9 cellular contexts compared by ENCODE assay signal in the genomic region with DNA sequence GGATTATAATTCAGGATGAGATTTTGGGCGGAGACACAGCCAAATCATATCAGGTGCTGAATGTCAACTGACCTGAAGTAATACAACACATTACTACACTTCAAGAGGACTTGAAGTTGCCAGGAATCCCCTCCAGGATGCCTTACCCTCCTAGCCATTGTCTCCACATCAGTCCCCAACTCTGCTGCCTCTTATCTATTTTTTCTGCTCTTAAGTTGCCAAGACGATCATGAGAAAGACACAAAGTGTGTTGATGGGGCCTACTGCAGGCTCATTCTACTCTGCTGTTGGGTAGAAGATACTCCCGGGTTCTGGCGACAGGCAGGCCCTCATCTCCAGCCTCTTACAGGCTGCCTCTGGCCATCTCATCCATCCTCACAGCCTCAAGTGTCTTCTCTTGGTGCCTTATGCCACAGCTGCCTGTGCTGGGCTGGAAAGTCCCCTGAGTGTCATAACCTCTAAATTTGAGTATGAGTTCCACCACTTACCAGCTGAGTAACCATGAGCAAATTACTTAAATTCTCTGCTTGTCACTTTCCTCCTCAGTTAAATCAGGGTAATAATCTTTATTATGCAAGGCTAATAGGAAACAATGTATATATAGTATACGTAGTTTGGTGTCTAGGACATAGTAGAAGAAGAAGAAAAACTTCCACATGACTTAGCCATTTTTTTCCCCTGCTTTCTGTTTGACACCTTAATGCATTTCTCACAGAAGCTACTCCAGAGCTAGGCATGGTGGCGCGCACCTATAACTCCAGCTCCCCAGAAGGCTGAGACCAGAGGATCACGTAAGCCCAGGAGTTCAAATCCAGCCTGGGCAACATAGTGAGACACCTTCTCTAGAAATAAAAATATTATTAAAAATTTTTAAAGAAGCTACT.
DNase-seq lines count a peak whose midpoint lies in the region; ATAC-seq and TF ChIP-seq lines count a peak whose summit lies in the region.
"Had no signal": no experiment of that assay in that cellular context is flagged by ENCODE, and none has a peak within 500 bp of the region (broad histone marks: within the 10 kb centered on the region; RNA-seq: fewer than 3 reads in every experiment).

No MANE protein-coding gene starts in this region.

- no peak for TF ChIP-seq CTCF in GM23338 (conservative IDR thresholded peaks at IDR 0.05; ENCODE audit: low read depth in 2 of 2)

- H3K27me3 Mint-ChIP-seq in activated T-cell treated with anti-CD3 and anti-CD28 coated beads, Interleukin-2, amount 50 U/mL, for 4 hours (ENCODE audit: low read depth): peaks cover 4% of the 10 kb centered on the region
- H3K27me3 Mint-ChIP-seq in GM23338 (ENCODE audit: insufficient read depth, low read depth, poor library complexity): no peaks in the 10 kb centered on the region
- no peaks in the 10 kb centered on the region for H3K27me3 Mint-ChIP-seq in stimulated activated naive B cell treated with anti-CD40 and anti-IgM and Interleukin-4, amounts not matched to agents 10 μg/mL and 1 μg/mL and 100 μg/mL, for 72 hours

- H3K36me3 ChIP-seq in GM23338 (ENCODE audit: insufficient read depth): no peaks in the 10 kb centered on the region

- peak; percentile 40 to 58 for ATAC-seq in activated T-cell treated with anti-CD3 and anti-CD28 coated beads, Interleukin-2, amount 50 U/mL, for 4 hours
- ATAC-seq in GM23338 (no peak), HG03571 (IDR thresholded peaks at IDR 0.05; ENCODE audit: unreplicated experiment) (peak; percentile 95)
- peak; percentile 96 to 98 for ATAC-seq in stimulated activated naive B cell treated with anti-CD40 and anti-IgM and Interleukin-4, amounts not matched to agents 10 μg/mL and 1 μg/mL and 100 μg/mL, for 72 hours (replicated peaks)

- H4K20me1 ChIP-seq in GM23338 (replicated peaks; ENCODE audit: insufficient read depth): no peaks in the 10 kb centered on the region

- H3K4me3 Mint-ChIP-seq in activated T-cell treated with anti-CD3 and anti-CD28 coated beads, Interleukin-2, amount 50 U/mL, for 4 hours: no peak overlapping the region
- no peak overlapping the region for H3K4me3 Mint-ChIP-seq in GM23338
- peak overlapping the region; percentile 76 to 78 for H3K4me3 Mint-ChIP-seq in stimulated activated naive B cell treated with anti-CD40 and anti-IgM and Interleukin-4, amounts not matched to agents 10 μg/mL and 1 μg/mL and 100 μg/mL, for 72 hours

- no peaks in the 10 kb centered on the region for H3K27me3 ChIP-seq in GM23338 (ENCODE audit: insufficient read depth)

- H3F3A ChIP-seq in GM23338 (replicated peaks; ENCODE audit: low read depth): no peaks in the 10 kb centered on the region

- no peak for DNase-seq in activated T-cell treated with anti-CD3 and anti-CD28 coated beads, Interleukin-2, amount 50 U/mL, for 4 hours
- no peak for DNase-seq in activated T-cell treated with anti-CD3 and anti-CD28 coated beads for 4 hours
- no peak for DNase-seq in GM23338 (ENCODE audit: low spot score)
- DNase-seq in stimulated activated naive B cell treated with anti-CD40 and anti-IgM and Interleukin-4, amounts not matched to agents 10 μg/mL and 1 μg/mL and 100 μg/mL, for 72 hours: peak; percentile 70
- no peak for DNase-seq in NCI-H345 (lab: John Stamatoyannopoulos, UW)
- no peak for DNase-seq in stimulated activated naive CD4-positive, alpha-beta T cell treated with Interleukin-2 at 50 U/mL for 16 hours (lab: John Stamatoyannopoulos, UW)
- no peak for DNase-seq in NCI-H446 treated with DMSO at 0.1 percent for 48 hours (lab: John Stamatoyannopoulos, UW)
- DNase-seq: NCI-H526 had no signal

- H3K4me3 ChIP-seq in GM23338: no peak overlapping the region

- H3K4me1 ChIP-seq in GM23338 (ENCODE audit: insufficient read depth): no peaks in the 10 kb centered on the region

- no peak overlapping the region for H3K4me2 ChIP-seq in GM23338

- H3K9me2 ChIP-seq in GM23338 (ENCODE audit: insufficient read depth): no peaks in the 10 kb centered on the region

- H3K36me3 Mint-ChIP-seq in activated T-cell treated with anti-CD3 and anti-CD28 coated beads, Interleukin-2, amount 50 U/mL, for 4 hours (ENCODE audit: insufficient read depth): no peaks in the 10 kb centered on the region
- no peaks in the 10 kb centered on the region for H3K36me3 Mint-ChIP-seq in GM23338 (ENCODE audit: low read depth)
- no peaks in the 10 kb centered on the region for H3K36me3 Mint-ChIP-seq in stimulated activated naive B cell treated with anti-CD40 and anti-IgM and Interleukin-4, amounts not matched to agents 10 μg/mL and 1 μg/mL and 100 μg/mL, for 72 hours

- no peaks in the 10 kb centered on the region for H3K9me3 Mint-ChIP-seq in activated T-cell treated with anti-CD3 and anti-CD28 coated beads, Interleukin-2, amount 50 U/mL, for 4 hours
- no peaks in the 10 kb centered on the region for H3K9me3 Mint-ChIP-seq in GM23338
- no peaks in the 10 kb centered on the region for H3K9me3 Mint-ChIP-seq in stimulated activated naive B cell treated with anti-CD40 and anti-IgM and Interleukin-4, amounts not matched to agents 10 μg/mL and 1 μg/mL and 100 μg/mL, for 72 hours

- no peaks in the 10 kb centered on the region for H3K4me1 Mint-ChIP-seq in activated T-cell treated with anti-CD3 and anti-CD28 coated beads, Interleukin-2, amount 50 U/mL, for 4 hours (ENCODE audit: low read depth)
- H3K4me1 Mint-ChIP-seq in GM23338: no peaks in the 10 kb centered on the region
- H3K4me1 Mint-ChIP-seq in stimulated activated naive B cell treated with anti-CD40 and anti-IgM and Interleukin-4, amounts not matched to agents 10 μg/mL and 1 μg/mL and 100 μg/mL, for 72 hours: peaks cover 44 to 75% of the 10 kb centered on the region in 2 donors

- H3K27ac Mint-ChIP-seq in GM23338: no peak overlapping the region
- peak overlapping the region; percentile 99 for H3K27ac Mint-ChIP-seq in stimulated activated naive B cell treated with anti-CD40 and anti-IgM and Interleukin-4, amounts not matched to agents 10 μg/mL and 1 μg/mL and 100 μg/mL, for 72 hours

- peak overlapping the region; percentile 67; the same call in 1 of the 2 replicates for H2AFZ ChIP-seq in GM23338

- H3K27ac ChIP-seq in GM23338 (ENCODE audit: low read depth): no peak overlapping the region

- H3K79me2 ChIP-seq in GM23338 (replicated peaks; ENCODE audit: insufficient read depth): no peaks in the 10 kb centered on the region

TF ChIP-seq in GM23338, 12 proteins besides CTCF, POLR2A, EP300 and RAD21 (continues in another document):
- no peak for TF ChIP-seq STAT1 (IDR thresholded peaks at IDR 0.05; ENCODE audit: unreplicated experiment)
- TF ChIP-seq ZNF114 (CRISPR knock-in tag; IDR thresholded peaks at IDR 0.05): no peak
- TF ChIP-seq, protein P1, sequence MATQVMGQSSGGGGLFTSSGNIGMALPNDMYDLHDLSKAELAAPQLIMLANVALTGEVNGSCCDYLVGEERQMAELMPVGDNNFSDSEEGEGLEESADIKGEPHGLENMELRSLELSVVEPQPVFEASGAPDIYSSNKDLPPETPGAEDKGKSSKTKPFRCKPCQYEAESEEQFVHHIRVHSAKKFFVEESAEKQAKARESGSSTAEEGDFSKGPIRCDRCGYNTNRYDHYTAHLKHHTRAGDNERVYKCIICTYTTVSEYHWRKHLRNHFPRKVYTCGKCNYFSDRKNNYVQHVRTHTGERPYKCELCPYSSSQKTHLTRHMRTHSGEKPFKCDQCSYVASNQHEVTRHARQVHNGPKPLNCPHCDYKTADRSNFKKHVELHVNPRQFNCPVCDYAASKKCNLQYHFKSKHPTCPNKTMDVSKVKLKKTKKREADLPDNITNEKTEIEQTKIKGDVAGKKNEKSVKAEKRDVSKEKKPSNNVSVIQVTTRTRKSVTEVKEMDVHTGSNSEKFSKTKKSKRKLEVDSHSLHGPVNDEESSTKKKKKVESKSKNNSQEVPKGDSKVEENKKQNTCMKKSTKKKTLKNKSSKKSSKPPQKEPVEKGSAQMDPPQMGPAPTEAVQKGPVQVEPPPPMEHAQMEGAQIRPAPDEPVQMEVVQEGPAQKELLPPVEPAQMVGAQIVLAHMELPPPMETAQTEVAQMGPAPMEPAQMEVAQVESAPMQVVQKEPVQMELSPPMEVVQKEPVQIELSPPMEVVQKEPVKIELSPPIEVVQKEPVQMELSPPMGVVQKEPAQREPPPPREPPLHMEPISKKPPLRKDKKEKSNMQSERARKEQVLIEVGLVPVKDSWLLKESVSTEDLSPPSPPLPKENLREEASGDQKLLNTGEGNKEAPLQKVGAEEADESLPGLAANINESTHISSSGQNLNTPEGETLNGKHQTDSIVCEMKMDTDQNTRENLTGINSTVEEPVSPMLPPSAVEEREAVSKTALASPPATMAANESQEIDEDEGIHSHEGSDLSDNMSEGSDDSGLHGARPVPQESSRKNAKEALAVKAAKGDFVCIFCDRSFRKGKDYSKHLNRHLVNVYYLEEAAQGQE (IDR thresholded peaks at IDR 0.05; ENCODE audit: unreplicated experiment): no peak
- no peak for TF ChIP-seq JUNB (IDR thresholded peaks at IDR 0.05; ENCODE audit: unreplicated experiment)
- no peak for TF ChIP-seq NANOG (IDR thresholded peaks at IDR 0.05; ENCODE audit: borderline replicate concordance)
- no peak for TF ChIP-seq EZH2 (IDR thresholded peaks at IDR 0.05; ENCODE audit: low read depth, unreplicated experiment)
- TF ChIP-seq POLR2AphosphoS5 (IDR thresholded peaks at IDR 0.05; ENCODE audit: low read depth): no peak

Comparison
In these comparisons a context has a peak if more than half of its experiments do, and no peak if none do; other contexts are left out.
1. H3K4me3 Mint-ChIP-seq: peak in stimulated activated naive B cell treated with anti-CD40 and anti-IgM and Interleukin-4, amounts not matched to agents 10 μg/mL and 1 μg/mL and 100 μg/mL, for 72 hours (2 of 2); none in activated T-cell treated with anti-CD3 and anti-CD28 coated beads, Interleukin-2, amount 50 U/mL, for 4 hours (single experiment) and GM23338 (single experiment).